20 cellular contexts compared by ENCODE assay signal in the genomic region with DNA sequence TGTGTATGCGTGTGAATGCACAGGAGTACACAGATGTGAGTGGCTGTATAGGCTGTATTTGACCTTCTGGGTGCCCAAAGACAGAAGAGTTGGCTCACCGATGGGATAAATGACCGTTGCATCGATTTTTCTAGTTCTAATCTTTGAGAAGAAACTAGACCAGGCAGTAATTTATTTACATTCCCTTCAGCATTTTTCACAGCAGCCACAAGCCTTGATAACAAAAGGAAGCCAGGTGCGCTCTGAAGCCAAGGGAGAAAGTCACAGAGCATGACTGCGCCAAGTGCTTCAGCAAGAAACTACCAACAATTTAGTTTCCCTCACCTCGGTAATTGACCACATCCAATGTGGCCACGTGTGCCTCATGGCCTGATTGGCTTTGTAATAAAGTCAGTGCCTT. TPM values are rescaled to one million over a fixed set of nuclear protein-coding genes. Genes with fewer than 3 reads are reported as not detected.
DNase-seq lines count a peak whose midpoint lies in the region; ATAC-seq and TF ChIP-seq lines count a peak whose summit lies in the region.
"Had no signal": no experiment of that assay in that cellular context is flagged by ENCODE, and none has a peak within 500 bp of the region (broad histone marks: within the 10 kb centered on the region; RNA-seq: fewer than 3 reads in every experiment).

No MANE protein-coding gene starts in this region.

- TF ChIP-seq EP300 in transverse colon (IDR thresholded peaks at IDR 0.05; ENCODE audit: low read depth) = no peak

- no peaks in the 10 kb centered on the region for H3K36me3 ChIP-seq in Loucy (ENCODE audit: insufficient read depth, low read length)
- H3K36me3 ChIP-seq in colonic mucosa = no peaks in the 10 kb centered on the region
- no peaks in the 10 kb centered on the region for H3K36me3 ChIP-seq in transverse colon

- no peaks in the 10 kb centered on the region for H3K9me2 ChIP-seq in Loucy (replicated peaks; ENCODE audit: low read depth, low read length)

- H3K79me2 ChIP-seq in Loucy (ENCODE audit: insufficient read depth, low read length) = no peaks in the 10 kb centered on the region

- peak overlapping the region; percentile 19 for H3K4me2 ChIP-seq in Loucy (ENCODE audit: low read depth, low read length, poor library complexity, severe bottlenecking)

- H3K27me3 ChIP-seq in Loucy (ENCODE audit: insufficient read depth, low read length, poor library complexity, severe bottlenecking) (no peaks in the 10 kb centered on the region), colonic mucosa (no peaks in the 10 kb centered on the region), transverse colon (no peaks in the 10 kb centered on the region)

- no peaks in the 10 kb centered on the region for H3F3A ChIP-seq in Loucy (ENCODE audit: low read depth)

- intact Hi-C loops in colonic mucosa (cut with DNase I) (no loop called here), transverse colon (cut with DNase I; ENCODE audit: low total_unique reads) (no loop called here)

- WGBS in transverse colon (ENCODE audit: low coverage in 1 of 2), 2 donors = 73 to 78% methylated on average over 7 to 8 of the region's 8 CpGs

- H2AFZ ChIP-seq in Loucy (ENCODE audit: low read length) = no peak overlapping the region

- H3K9me3 ChIP-seq in Loucy (ENCODE audit: insufficient read depth, low read depth, low read length) (no peaks in the 10 kb centered on the region), colonic mucosa (no peaks in the 10 kb centered on the region), transverse colon (no peaks in the 10 kb centered on the region)

- no peak for ATAC-seq in GM19395 (IDR thresholded peaks at IDR 0.05; ENCODE audit: unreplicated experiment)
- ATAC-seq: PC-3 had no signal

- no peak for TF ChIP-seq POLR2A in transverse colon (IDR thresholded peaks at IDR 0.05)

- H3K27ac ChIP-seq in colonic mucosa = peak overlapping the region; percentile 86
- H3K27ac ChIP-seq in transverse colon = peak overlapping the region; percentile 88 to 93 (median 90)

- no peak overlapping the region for H3K4me3 ChIP-seq in Loucy (ENCODE audit: low read length, poor library complexity, severe bottlenecking)
- no peak overlapping the region for H3K4me3 ChIP-seq in colonic mucosa
- no peak overlapping the region for H3K4me3 ChIP-seq in transverse colon

- H3K9ac ChIP-seq in Loucy (ENCODE audit: low read depth, low read length, poor library complexity, severe bottlenecking) (no peak overlapping the region), colonic mucosa (ENCODE audit: low read depth in 2 of 2, low read length in 2 of 2) (peak overlapping the region in 1 of 2 donors; percentile 48)

- TF ChIP-seq CTCF in Loucy (conservative IDR thresholded peaks at IDR 0.05; ENCODE audit: low read length) (no peak), colonic mucosa (IDR thresholded peaks at IDR 0.05) (no peak), transverse colon (IDR thresholded peaks at IDR 0.05) (no peak)

- H3K4me1 ChIP-seq in Loucy (ENCODE audit: insufficient read depth, low read length, poor library complexity, severe bottlenecking) (peaks cover 18% of the 10 kb centered on the region), colonic mucosa (peaks cover 10% of the 10 kb centered on the region), transverse colon (peaks cover 13 to 47% (median 42%) of the 10 kb centered on the region in 4 donors)

- DNase-seq in NCI-H2107 treated with DMSO at 0.1 percent for 48 hours (lab: John Stamatoyannopoulos, UW; ENCODE audit: unreplicated experiment) = peak; percentile 67
- no peak for DNase-seq in NCI-H2107 (lab: John Stamatoyannopoulos, UW)
- no peak for DNase-seq in colonic mucosa
- no peak for DNase-seq in transverse colon
- no peak for DNase-seq in midbrain (lab: John Stamatoyannopoulos, UW)
- no peak for DNase-seq in putamen (ENCODE audit: low spot score)
- DNase-seq: 8988T; CD4-positive, CD25-positive, alpha-beta regulatory T cell; DMS53; IMR-90; Karpas-422; MM.1S; NCI-H1105; NCI-H1930; NCI-H524; PC-3; RPMI8226 had no signal

- in situ Hi-C loops in transverse colon (cut with MboI; ENCODE audit: low pct_ligation_motif_present in 1 of 4, low pct_unique_long_range_greater_than_20kb in 1 of 4, low sequenced_read_pairs in 3 of 4) = no loop called here

- no peaks in the 10 kb centered on the region for H4K20me1 ChIP-seq in Loucy (ENCODE audit: insufficient read depth, low read length, poor library complexity, severe bottlenecking)

RNA-seq across cellular contexts. Expression of a gene that starts 5.9 kb away (rescaled TPM):
- total RNA-seq in colonic mucosa (100 to 1,000 TPM; 646 to 707 TPM), transverse colon (100 to 1,000 TPM; 243 to 431 (median 364) TPM)
- total RNA-seq: CD4-positive, CD25-positive, alpha-beta regulatory T cell; H1; IMR-90; PC-3 had no signal
